ENCODE assay signal across 24 cellular contexts in genomic region chr5:126369083-126369482, GRCh38. TPM values are rescaled to one million over a fixed set of nuclear protein-coding genes. Genes with fewer than 3 reads are reported as not detected.
DNase-seq lines count a peak whose midpoint lies in the region; ATAC-seq and TF ChIP-seq lines count a peak whose summit lies in the region.
"Had no signal": no experiment of that assay in that cellular context is flagged by ENCODE, and none has a peak within 500 bp of the region (broad histone marks: within the 10 kb centered on the region; RNA-seq: fewer than 3 reads in every experiment).

No MANE protein-coding gene starts in this region.

- no peaks in the 10 kb centered on the region for H3K36me3 Mint-ChIP-seq in nephron progenitor cell (ENCODE audit: low read depth)
- no peaks in the 10 kb centered on the region for H3K36me3 Mint-ChIP-seq in T-helper 2 cell treated with Interferon-gamma antibody and Interleukin-4, amounts not matched to agents 5 μg/mL and 100 μg/mL, for 36 hours (ENCODE audit: low read depth)
- H3K36me3 Mint-ChIP-seq: activated naive CD4-positive, alpha-beta T cell treated with anti-CD3 and anti-CD28 coated beads, Interleukin-2, amount 50 U/mL, for 24 hours; CD4-positive, CD25-positive, alpha-beta regulatory T cell had no signal

- peak overlapping the region; percentile 67 for H3K4me2 ChIP-seq in hepatocyte

- H4K20me1 ChIP-seq in hepatocyte (ENCODE audit: insufficient read depth, poor library complexity, severe bottlenecking) = no peaks in the 10 kb centered on the region

- no peak overlapping the region for H3K4me3 Mint-ChIP-seq in nephron progenitor cell
- no peak overlapping the region for H3K4me3 Mint-ChIP-seq in T-helper 2 cell treated with Interferon-gamma antibody and Interleukin-4, amounts not matched to agents 5 μg/mL and 100 μg/mL, for 36 hours
- H3K4me3 Mint-ChIP-seq: activated CD8-positive, alpha-beta T cell treated with anti-CD3 and anti-CD28 coated beads, Interleukin-2, amount 10 ng/mL, durations not matched to agents 7 days and 5 days; activated naive CD4-positive, alpha-beta T cell treated with anti-CD3 and anti-CD28 coated beads, Interleukin-2, amount 50 U/mL, for 24 hours; CD4-positive, CD25-positive, alpha-beta regulatory T cell; T-helper 1 cell treated with Interleukin-12 subunit alpha and Interleukin-12 subunit beta and Interleukin-4 antibody, amounts not matched to agents 30 μg/mL and 1 μg/mL, for 36 hours had no signal

- H3K79me2 ChIP-seq in hepatocyte = peaks cover 16% of the 10 kb centered on the region

- peak overlapping the region; percentile 71 for H3K27ac Mint-ChIP-seq in nephron progenitor cell
- H3K27ac Mint-ChIP-seq in T-helper 2 cell treated with Interferon-gamma antibody and Interleukin-4, amounts not matched to agents 5 μg/mL and 100 μg/mL, for 36 hours = no peak overlapping the region
- H3K27ac Mint-ChIP-seq: activated CD8-positive, alpha-beta T cell treated with anti-CD3 and anti-CD28 coated beads, Interleukin-2, amount 10 ng/mL, durations not matched to agents 7 days and 5 days; activated naive CD4-positive, alpha-beta T cell treated with anti-CD3 and anti-CD28 coated beads, Interleukin-2, amount 50 U/mL, for 24 hours; activated T-helper 2 cell treated with anti-CD3 and anti-CD28 coated beads, Interferon-gamma antibody, Interleukin-2, Interleukin-4, amounts not matched to agents 10 μg/mL and 5 μg/mL and 100 μg/mL, durations not matched to agents 14 hours and 24 hours and 36 hours; CD4-positive, CD25-positive, alpha-beta regulatory T cell; T-helper 1 cell treated with Interleukin-12 subunit alpha and Interleukin-12 subunit beta and Interleukin-4 antibody, amounts not matched to agents 30 μg/mL and 1 μg/mL, for 36 hours had no signal

- no peaks in the 10 kb centered on the region for H3K9me2 ChIP-seq in hepatocyte (replicated peaks; ENCODE audit: insufficient read depth)

- H3K9me3 Mint-ChIP-seq in nephron progenitor cell = peaks cover 3% of the 10 kb centered on the region
- no peaks in the 10 kb centered on the region for H3K9me3 Mint-ChIP-seq in T-helper 2 cell treated with Interferon-gamma antibody and Interleukin-4, amounts not matched to agents 5 μg/mL and 100 μg/mL, for 36 hours
- H3K9me3 Mint-ChIP-seq: activated naive CD4-positive, alpha-beta T cell treated with anti-CD3 and anti-CD28 coated beads, Interleukin-2, amount 50 U/mL, for 24 hours; activated T-helper 2 cell treated with anti-CD3 and anti-CD28 coated beads, Interferon-gamma antibody, Interleukin-2, Interleukin-4, amounts not matched to agents 10 μg/mL and 5 μg/mL and 100 μg/mL, durations not matched to agents 14 hours and 24 hours and 36 hours; CD4-positive, CD25-positive, alpha-beta regulatory T cell; T-helper 1 cell treated with Interleukin-12 subunit alpha and Interleukin-12 subunit beta and Interleukin-4 antibody, amounts not matched to agents 30 μg/mL and 1 μg/mL, for 36 hours had no signal

- H3K36me3 ChIP-seq in RWPE2 (ENCODE audit: low read depth) (no peaks in the 10 kb centered on the region), hepatocyte (replicated peaks; ENCODE audit: insufficient read depth, low read depth) (no peaks in the 10 kb centered on the region)
- H3K36me3 ChIP-seq: colonic mucosa, heart left ventricle, upper lobe of right lung had no signal

- no peaks in the 10 kb centered on the region for H3K9me3 ChIP-seq in RWPE2 (ENCODE audit: severe bottlenecking)
- H3K9me3 ChIP-seq in hepatocyte (ENCODE audit: low read depth) = no peaks in the 10 kb centered on the region
- H3K9me3 ChIP-seq: colonic mucosa, heart left ventricle, upper lobe of right lung had no signal

- ATAC-seq in RWPE2 (ENCODE audit: low read depth) (no peak), GM18868 (IDR thresholded peaks at IDR 0.05; ENCODE audit: unreplicated experiment) (no peak)
- ATAC-seq: activated CD8-positive, alpha-beta T cell treated with anti-CD3 and anti-CD28 coated beads, Interleukin-2, amount 10 ng/mL, durations not matched to agents 7 days and 5 days; upper lobe of right lung had no signal

- H3K27me3 Mint-ChIP-seq in nephron progenitor cell (ENCODE audit: low read depth, poor library complexity) = no peaks in the 10 kb centered on the region
- peaks cover 6% of the 10 kb centered on the region for H3K27me3 Mint-ChIP-seq in T-helper 2 cell treated with Interferon-gamma antibody and Interleukin-4, amounts not matched to agents 5 μg/mL and 100 μg/mL, for 36 hours (ENCODE audit: low read depth)
- H3K27me3 Mint-ChIP-seq: activated naive CD4-positive, alpha-beta T cell treated with anti-CD3 and anti-CD28 coated beads, Interleukin-2, amount 50 U/mL, for 24 hours; CD4-positive, CD25-positive, alpha-beta regulatory T cell had no signal

- DNase-seq in RWPE2 (ENCODE audit: low spot score) (no peak), hepatocyte (ENCODE audit: low spot score) (no peak), nephron progenitor cell (no peak), anterior cingulate cortex (lab: John Stamatoyannopoulos, UW) (no peak), T-helper 1 cell (no peak)
- DNase-seq in T-helper 2 cell treated with Interferon-gamma antibody and Interleukin-4, amounts not matched to agents 5 μg/mL and 100 μg/mL, for 36 hours (ENCODE audit: low spot score) = no peak
- DNase-seq: 8988T; activated CD8-positive, alpha-beta T cell treated with anti-CD3 and anti-CD28 coated beads, Interleukin-2, amount 10 ng/mL, durations not matched to agents 7 days and 5 days; amygdala; CD4-positive, CD25-positive, alpha-beta regulatory T cell; colonic mucosa; effector memory CD4-positive, alpha-beta T cell; foreskin fibroblast; heart left ventricle; NCI-H1105; NCI-H187 treated with DMSO at 0.1 percent for 48 hours; upper lobe of right lung had no signal

- peak overlapping the region; percentile 91 for H3K27ac ChIP-seq in 22Rv1
- H3K27ac ChIP-seq in RWPE2 (ENCODE audit: poor library complexity, severe bottlenecking) = peak overlapping the region; percentile 75
- peak overlapping the region; percentile 94 for H3K27ac ChIP-seq in hepatocyte
- H3K27ac ChIP-seq: SK-N-MC, upper lobe of right lung had no signal

- H3K4me3 ChIP-seq in RWPE2 (ENCODE audit: severe bottlenecking) = no peak overlapping the region
- H3K4me3 ChIP-seq in hepatocyte = no peak overlapping the region
- H3K4me3 ChIP-seq: colonic mucosa, heart left ventricle, SK-N-MC, skin epidermis, upper lobe of right lung had no signal

- 90% methylated on average over 2 of the region's 2 CpGs for WGBS in hepatocyte (ENCODE audit: low lambda C conversion rate, missing lambda C conversion rate)

- H3K4me1 ChIP-seq in RWPE2 (ENCODE audit: insufficient read depth, poor library complexity, severe bottlenecking) (peaks cover 66% of the 10 kb centered on the region), hepatocyte (ENCODE audit: insufficient read depth) (peaks cover 30% of the 10 kb centered on the region)
- H3K4me1 ChIP-seq: colonic mucosa, upper lobe of right lung had no signal

- TF ChIP-seq CTCF in 22Rv1 (IDR thresholded peaks at IDR 0.05) = no peak
- no peak for TF ChIP-seq CTCF in RWPE2 (IDR thresholded peaks at IDR 0.05; ENCODE audit: poor library complexity, severe bottlenecking)
- no peak for TF ChIP-seq CTCF in hepatocyte (IDR thresholded peaks at IDR 0.05; ENCODE audit: poor library complexity)
- TF ChIP-seq CTCF in nephron progenitor cell (IDR thresholded peaks at IDR 0.05) = no peak

- peaks cover 70% of the 10 kb centered on the region for H3K4me1 Mint-ChIP-seq in nephron progenitor cell
- peaks cover 8% of the 10 kb centered on the region for H3K4me1 Mint-ChIP-seq in T-helper 2 cell treated with Interferon-gamma antibody and Interleukin-4, amounts not matched to agents 5 μg/mL and 100 μg/mL, for 36 hours (ENCODE audit: low read depth)

- H2AFZ ChIP-seq in hepatocyte = no peak overlapping the region

- H3K27me3 ChIP-seq in RWPE2 (ENCODE audit: insufficient read depth, poor library complexity, severe bottlenecking) = no peaks in the 10 kb centered on the region
- no peaks in the 10 kb centered on the region for H3K27me3 ChIP-seq in hepatocyte
- H3K27me3 ChIP-seq: colonic mucosa, heart left ventricle, upper lobe of right lung had no signal

RNA-seq across cellular contexts. Expression of gene GRAMD2B, which starts 54.1 kb away (rescaled TPM):
- total RNA-seq in hepatocyte = 24.4 and 32.5 TPM in 2 replicates
- polyA plus RNA-seq in hepatocyte = 9.3 and 18.9 TPM in 2 replicates
